12 cellular contexts compared by ENCODE assay signal in genomic region chr9:29285818-29286217, GRCh38.
DNase-seq lines count a peak whose midpoint lies in the region; ATAC-seq, FAIRE-seq and TF ChIP-seq lines count a peak whose summit lies in the region.
"Had no signal": no experiment of that assay in that cellular context is flagged by ENCODE, and none has a peak within 500 bp of the region (broad histone marks: within the 10 kb centered on the region; RNA-seq: fewer than 3 reads in every experiment).

No MANE protein-coding gene starts in this region.

- H3K4me2 ChIP-seq in A549 = no peak overlapping the region
- H3K4me2 ChIP-seq: KMS-11 had no signal

- peak; percentile 68 to 71 for TF ChIP-seq RAD21 in A549 (conservative IDR thresholded peaks at IDR 0.05 in 1 of 2, IDR thresholded peaks at IDR 0.05 in 1 of 2)

- H3K36me3 ChIP-seq in body of pancreas (replicated peaks in 1 of 2; ENCODE audit: insufficient read depth in 1 of 2, low read depth in 2 of 2) = no peaks in the 10 kb centered on the region
- H3K36me3 ChIP-seq: right lobe of liver had no signal

- DNase-seq in A549 (ENCODE audit: low read depth in 1 of 2, low spot score in 1 of 2) (peak in 1 of 2 experiments; percentile 32), HT-29 (ENCODE audit: low spot score) (peak; percentile 11), RKO (ENCODE audit: low spot score) (peak; percentile 18), fibroblast of pulmonary artery (ENCODE audit: low read depth) (peak; percentile 39), GM12891 (ENCODE audit: insufficient read length, low spot score) (no peak), NOMO-1 (lab: John Stamatoyannopoulos, UW; ENCODE audit: unreplicated experiment in 2 of 2) (no peak), body of pancreas (no peak)
- DNase-seq: activated CD4-positive, alpha-beta T cell treated with anti-CD3 and anti-CD28 coated beads, Interleukin-2, amount 50 U/mL, for 48 hours; right lobe of liver; trophoblast cell had no signal

- H3K27me3 ChIP-seq in body of pancreas = no peaks in the 10 kb centered on the region
- H3K27me3 ChIP-seq: right lobe of liver had no signal

- POLR2A ChIA-PET in A549 (lab: Yijun Ruan, JAX) = no interaction called here

- no peak for TF ChIP-seq EP300 in A549 (IDR thresholded peaks at IDR 0.05)

- peak; percentile 52 for TF ChIP-seq CTCF in A549 (IDR thresholded peaks at IDR 0.05)
- peak; percentile 37 for TF ChIP-seq CTCF in fibroblast of pulmonary artery (IDR thresholded peaks at IDR 0.05; ENCODE audit: low read length, missing control alignments)
- TF ChIP-seq CTCF in body of pancreas (IDR thresholded peaks at IDR 0.05) = no peak

- H3K4me3 ChIP-seq in A549 (no peak overlapping the region), fibroblast of pulmonary artery (replicated peaks; ENCODE audit: low read depth, low read length) (no peak overlapping the region), body of pancreas (no peak overlapping the region)
- H3K4me3 ChIP-seq: right lobe of liver had no signal

- CTCF ChIA-PET in A549 (lab: Yijun Ruan, JAX) = no interaction called here

- no peak for TF ChIP-seq POLR2A in A549 (IDR thresholded peaks at IDR 0.05; ENCODE audit: low read length)
- TF ChIP-seq POLR2A in GM12891 (IDR thresholded peaks at IDR 0.05; ENCODE audit: low read depth, low read length) = no peak
- no peak for TF ChIP-seq POLR2A in body of pancreas (IDR thresholded peaks at IDR 0.05)

- ATAC-seq in A549 (peak in 1 of 2 experiments; percentile 51; a peak in 2 of 6 replicates), body of pancreas (no peak), HG03196 (IDR thresholded peaks at IDR 0.05; ENCODE audit: unreplicated experiment) (no peak)
- ATAC-seq: right lobe of liver had no signal

- WGBS in A549 (ENCODE audit: missing lambda C conversion rate) = 23% methylated on average over 3 of the region's 3 CpGs
- 22 to 34% methylated on average over 3 of the region's 3 CpGs for WGBS in body of pancreas, 2 donors

- FAIRE-seq in A549 (lab: Jason Lieb, UNC) (peak; percentile 83), GM12891 (lab: Jason Lieb, UNC) (no peak)

- H3K27ac ChIP-seq in A549 (no peak overlapping the region), body of pancreas (no peak overlapping the region)
- H3K27ac ChIP-seq: KMS-11, right lobe of liver had no signal

- intact Hi-C loops in body of pancreas (cut with DNase I) = no loop called here

- H3K9me3 ChIP-seq in A549 = no peaks in the 10 kb centered on the region
- H3K9me3 ChIP-seq in body of pancreas = no peaks in the 10 kb centered on the region
- H3K9me3 ChIP-seq: right lobe of liver had no signal

- H3K4me1 ChIP-seq in A549 = peaks cover 6% of the 10 kb centered on the region; the same call in 2 of the 3 replicates
- no peaks in the 10 kb centered on the region for H3K4me1 ChIP-seq in body of pancreas
- H3K4me1 ChIP-seq: right lobe of liver had no signal

TF ChIP-seq in A549, 52 proteins besides CTCF, POLR2A, EP300 and RAD21:
- TF ChIP-seq SMC3 (IDR thresholded peaks at IDR 0.05) (peak; percentile 47), FOXS1 (CRISPR knock-in tag; IDR thresholded peaks at IDR 0.05) (no peak)

TF ChIP-seq in GM12891, 5 proteins besides CTCF, POLR2A, EP300 and RAD21:
- TF ChIP-seq POU2F2 (IDR thresholded peaks at IDR 0.05; ENCODE audit: low read depth, low read length) (no peak), TAF1 (IDR thresholded peaks at IDR 0.05; ENCODE audit: low read depth, low read length) (no peak), POLR2AphosphoS5 (IDR thresholded peaks at IDR 0.05; ENCODE audit: low read depth, low read length) (no peak), PAX5 (IDR thresholded peaks at IDR 0.05; ENCODE audit: insufficient read depth, low read length, severe bottlenecking) (no peak), SPI1 (IDR thresholded peaks at IDR 0.05; ENCODE audit: low read depth, low read length) (no peak)

Comparison
In these comparisons a context has a peak if more than half of its experiments do, and no peak if none do; other contexts are left out.
1. DNase-seq: peak in HT-29 (single experiment), RKO (single experiment) and fibroblast of pulmonary artery (single experiment); none in GM12891 (single experiment), NOMO-1 (0 of 2) and body of pancreas (0 of 4).
2. CTCF ChIP-seq: peak in A549 (single experiment) and fibroblast of pulmonary artery (single experiment); none in body of pancreas (0 of 7).